ENCODE assay signal across 8 cellular contexts in genomic region chr14:74612346-74613021, GRCh38. TPM values are rescaled to one million over a fixed set of nuclear protein-coding genes. Genes with fewer than 3 reads are reported as not detected.
DNase-seq lines count a peak whose midpoint lies in the region; ATAC-seq and TF ChIP-seq lines count a peak whose summit lies in the region.

No MANE protein-coding gene starts in this region.

- peak; percentile 73 for TF ChIP-seq CTCF in AG04449 (IDR thresholded peaks at IDR 0.05; ENCODE audit: insufficient read depth, low read length, missing control alignments)
- TF ChIP-seq CTCF in OCI-LY1 (IDR thresholded peaks at IDR 0.05; ENCODE audit: low read length) = peak; percentile 47; the same call in 1 of the 2 replicates
- peak in 5 of 6 experiments; percentile 38 to 91 (median 71) for TF ChIP-seq CTCF in esophagus squamous epithelium (IDR thresholded peaks at IDR 0.05)

- WGBS in esophagus squamous epithelium, 2 donors = 9 to 19% methylated on average over 15 to 31 of the region's 69 CpGs

- POLR2A ChIA-PET in AG04449 (lab: Yijun Ruan, JAX) = interaction anchor here (0.5 to 1.9 kb wide), 4 partner anchors 22 to 151 kb away, joined by 3 to 9 read pairs (median 4); partner anchors contain the start of gene YLPM1

- H3K36me3 ChIP-seq in OCI-LY1 (ENCODE audit: insufficient read depth, low read length) (no peaks in the 10 kb centered on the region), esophagus squamous epithelium (no peaks in the 10 kb centered on the region), muscle layer of duodenum (ENCODE audit: control insufficient read depth in 1 of 2, insufficient read depth in 2 of 2, low read length in 2 of 2) (no peaks in the 10 kb centered on the region)

- no peaks in the 10 kb centered on the region for H3K9me2 ChIP-seq in OCI-LY1 (ENCODE audit: low read depth, low read length)

- H3K27me3 Mint-ChIP-seq in activated T-cell treated with anti-CD3 and anti-CD28 coated beads, Interleukin-2, amount 50 U/mL, for 24 hours = peaks cover 44% of the 10 kb centered on the region

- peak overlapping the region; percentile 59 for H3K9ac ChIP-seq in OCI-LY1 (ENCODE audit: low read length)

- no peak for DNase-seq in AG04449 (ENCODE audit: low read depth, low spot score)
- DNase-seq in activated T-cell treated with anti-CD3 and anti-CD28 coated beads, Interleukin-2, amount 50 U/mL, for 24 hours = peak; percentile 88
- no peak for DNase-seq in esophagus squamous epithelium (lab: John Stamatoyannopoulos, UW)
- peak; percentile 56 for DNase-seq in stimulated activated CD8-positive, alpha-beta memory T cell treated with anti-CD3 and anti-CD28 coated beads, Interleukin-7, amount 100 ng/mL, for 24 hours (ENCODE audit: low read depth)

- H3K4me3 ChIP-seq in AG04449 (ENCODE audit: low read depth, low read length) (peak overlapping the region; percentile 67), OCI-LY1 (ENCODE audit: low read depth, low read length, poor library complexity, severe bottlenecking) (peak overlapping the region; percentile 61), esophagus squamous epithelium (peak overlapping the region; percentile 54 to 84 (median 72)), muscle layer of duodenum (ENCODE audit: low read depth in 1 of 2, low read length in 2 of 2) (peak overlapping the region; percentile 42 to 78)

- peaks cover 12% of the 10 kb centered on the region for H3K4me1 ChIP-seq in OCI-LY1 (ENCODE audit: insufficient read depth, low read length, severe bottlenecking)
- H3K4me1 ChIP-seq in esophagus squamous epithelium = peaks cover 52 to 90% (median 69%) of the 10 kb centered on the region in 3 donors
- peaks cover 0 to 12% of the 10 kb centered on the region in 2 donors for H3K4me1 ChIP-seq in muscle layer of duodenum (ENCODE audit: control insufficient read depth in 1 of 2, insufficient read depth in 2 of 2, low read length in 2 of 2)

- peak overlapping the region; percentile 80 for H3K4me2 ChIP-seq in OCI-LY1 (ENCODE audit: low read length)

- no peak overlapping the region for H3K27ac Mint-ChIP-seq in activated T-cell treated with anti-CD3 and anti-CD28 coated beads, Interleukin-2, amount 50 U/mL, for 24 hours

- peak; percentile 59 for ATAC-seq in GM18861 (IDR thresholded peaks at IDR 0.05; ENCODE audit: unreplicated experiment)
- ATAC-seq in HG03571 (IDR thresholded peaks at IDR 0.05; ENCODE audit: unreplicated experiment) = peak; percentile 57

- H3K36me3 Mint-ChIP-seq in activated T-cell treated with anti-CD3 and anti-CD28 coated beads, Interleukin-2, amount 50 U/mL, for 24 hours (ENCODE audit: low read depth) = no peaks in the 10 kb centered on the region

- no peaks in the 10 kb centered on the region for H4K20me1 ChIP-seq in OCI-LY1 (ENCODE audit: insufficient read depth, low read length)

- no peak overlapping the region for H3K27ac ChIP-seq in OCI-LY1 (ENCODE audit: low read depth, low read length, poor library complexity, severe bottlenecking)
- peak overlapping the region; percentile 63 to 78 (median 72) for H3K27ac ChIP-seq in esophagus squamous epithelium
- no peak overlapping the region for H3K27ac ChIP-seq in muscle layer of duodenum (ENCODE audit: low read length)

- H3K27me3 ChIP-seq in OCI-LY1 (ENCODE audit: insufficient read depth, low read length) = no peaks in the 10 kb centered on the region
- H3K27me3 ChIP-seq in esophagus squamous epithelium = peaks cover 0 to 14% (median 0%) of the 10 kb centered on the region in 4 donors
- H3K27me3 ChIP-seq in muscle layer of duodenum (ENCODE audit: low read depth, low read length) = no peaks in the 10 kb centered on the region

- no peaks in the 10 kb centered on the region for H3K79me2 ChIP-seq in OCI-LY1 (ENCODE audit: insufficient read depth, low read length)

- H3F3A ChIP-seq in OCI-LY1 (ENCODE audit: insufficient read depth, low read length) = no peaks in the 10 kb centered on the region

- CTCF ChIA-PET in AG04449 (lab: Yijun Ruan, JAX) = interaction anchor here (0.6 to 12.5 kb wide), 60 partner anchors 7 to 293 kb away, joined by 3 to 318 read pairs (median 4); partner anchors contain the start of genes AREL1, FCF1 and YLPM1

- intact Hi-C loops in esophagus squamous epithelium (cut with DNase I) = no loop called here

- H3K9me3 Mint-ChIP-seq in activated T-cell treated with anti-CD3 and anti-CD28 coated beads, Interleukin-2, amount 50 U/mL, for 24 hours = no peaks in the 10 kb centered on the region

- peak overlapping the region; percentile 73 for H3K4me3 Mint-ChIP-seq in activated T-cell treated with anti-CD3 and anti-CD28 coated beads, Interleukin-2, amount 50 U/mL, for 24 hours

- 0 out of 2 replicates have a peak overlapping the region, but pooled peaks have one; percentile 1 for H2AFZ ChIP-seq in OCI-LY1 (ENCODE audit: low read length)

- H3K4me1 Mint-ChIP-seq in activated T-cell treated with anti-CD3 and anti-CD28 coated beads, Interleukin-2, amount 50 U/mL, for 24 hours (ENCODE audit: low read depth) = peaks cover 44% of the 10 kb centered on the region

- no peak for TF ChIP-seq POLR2A in esophagus squamous epithelium (IDR thresholded peaks at IDR 0.05)

- H3K9me3 ChIP-seq in OCI-LY1 (ENCODE audit: low read length) = no peaks in the 10 kb centered on the region
- no peaks in the 10 kb centered on the region for H3K9me3 ChIP-seq in esophagus squamous epithelium
- no peaks in the 10 kb centered on the region for H3K9me3 ChIP-seq in muscle layer of duodenum (ENCODE audit: control insufficient read depth in 1 of 2, low read length in 2 of 2)

RNA-seq across cellular contexts. Expression of gene LTBP2, which starts 0.4 kb away (rescaled TPM):
- 10 to 100 TPM; 10.3 to 41.6 (median 17.0) TPM for total RNA-seq in esophagus squamous epithelium

Comparison
In these comparisons a context has a peak if more than half of its experiments do, and no peak if none do; other contexts are left out.
1. DNase-seq: peak in activated T-cell treated with anti-CD3 and anti-CD28 coated beads, Interleukin-2, amount 50 U/mL, for 24 hours (single experiment) and stimulated activated CD8-positive, alpha-beta memory T cell treated with anti-CD3 and anti-CD28 coated beads, Interleukin-7, amount 100 ng/mL, for 24 hours (single experiment); none in AG04449 (single experiment) and esophagus squamous epithelium (single experiment).
2. H3K27ac ChIP-seq: peak in esophagus squamous epithelium (4 of 4); none in OCI-LY1 (single experiment) and muscle layer of duodenum (single experiment).
3. Peak in every context shown above with its lines, with median percentiles within 50 percentile points of each other: H3K4me3 ChIP-seq and CTCF ChIP-seq.